19 cellular contexts compared by ENCODE assay signal in genomic region chr17:65093930-65094329, GRCh38. TPM values are rescaled to one million over a fixed set of nuclear protein-coding genes. Genes with fewer than 3 reads are reported as not detected.
A peak's percentile ranks its signal among the peaks of the same experiment; 100 is the strongest.
DNase-seq lines count a peak whose midpoint lies in the region; FAIRE-seq and TF ChIP-seq lines count a peak whose summit lies in the region.
"Had no signal": no experiment of that assay in that cellular context is flagged by ENCODE, and none has a peak within 500 bp of the region (broad histone marks: within the 10 kb centered on the region; RNA-seq: fewer than 3 reads in every experiment).

No MANE protein-coding gene starts in this region.

- H3K9me3 Mint-ChIP-seq in endothelial cell (ENCODE audit: unreplicated experiment), result no peaks in the 10 kb centered on the region
- H3K9me3 Mint-ChIP-seq: activated CD4-positive, alpha-beta T cell treated with anti-CD3 and anti-CD28 coated beads, Interleukin-2, amount 10 ng/mL, durations not matched to agents 7 days and 5 days; dendritic cell treated with granulocyte-macrophage colony-stimulating factor and Interleukin-4, amounts not matched to agents 40 ng/mL and 50 ng/mL, for 4 days; memory B cell had no signal

- H3K4me3 ChIP-seq in retinal pigment epithelial cell (ENCODE audit: low read length), result no peak overlapping the region
- H3K4me3 ChIP-seq: body of pancreas, tibial artery had no signal

- H3K4me1 Mint-ChIP-seq in endothelial cell (ENCODE audit: unreplicated experiment), result peaks cover 7% of the 10 kb centered on the region
- H3K4me1 Mint-ChIP-seq: memory B cell had no signal

- DNase-seq in OCI-M1 (lab: John Stamatoyannopoulos, UW) (peak; percentile 4), endothelial cell (ENCODE audit: low spot score) (no peak), retinal pigment epithelial cell (ENCODE audit: low read depth) (no peak), AG20443 (ENCODE audit: low spot score) (no peak), middle frontal gyrus (ENCODE audit: extremely low spot score, low spot score) (no peak), GM12891 (ENCODE audit: insufficient read length, low spot score) (no peak)
- DNase-seq: activated CD4-positive, alpha-beta T cell treated with anti-CD3 and anti-CD28 coated beads, Interleukin-2, amount 10 ng/mL, durations not matched to agents 7 days and 5 days; activated naive CD4-positive, alpha-beta T cell treated with Interleukin-2 at 50 U/mL for 16 hours; body of pancreas; C1 segment of cervical spinal cord; DND-41; NCI-H2081; NCI-H526 treated with DMSO at 0.1 percent for 48 hours; stimulated activated CD4-positive, alpha-beta T cell treated with anti-CD3 and anti-CD28 coated beads, Interleukin-15, amount 100 ng/mL, for 24 hours; stimulated activated naive CD4-positive, alpha-beta T cell; tibial artery had no signal

- no peak overlapping the region for H3K27ac Mint-ChIP-seq in endothelial cell (ENCODE audit: unreplicated experiment)
- H3K27ac Mint-ChIP-seq: activated CD4-positive, alpha-beta T cell treated with anti-CD3 and anti-CD28 coated beads, Interleukin-2, amount 10 ng/mL, durations not matched to agents 7 days and 5 days; dendritic cell treated with granulocyte-macrophage colony-stimulating factor and Interleukin-4, amounts not matched to agents 40 ng/mL and 50 ng/mL, for 4 days; memory B cell had no signal

- no peaks in the 10 kb centered on the region for H3K36me3 Mint-ChIP-seq in endothelial cell (ENCODE audit: low read depth, unreplicated experiment)
- H3K36me3 Mint-ChIP-seq: memory B cell had no signal

- H3K27me3 Mint-ChIP-seq in endothelial cell (ENCODE audit: unreplicated experiment), result peaks cover 6% of the 10 kb centered on the region
- H3K27me3 Mint-ChIP-seq: activated CD4-positive, alpha-beta T cell treated with anti-CD3 and anti-CD28 coated beads, Interleukin-2, amount 10 ng/mL, durations not matched to agents 7 days and 5 days; memory B cell had no signal

- no peak for FAIRE-seq in GM12891 (lab: Jason Lieb, UNC)

- no peak for TF ChIP-seq POLR2A in GM12891 (IDR thresholded peaks at IDR 0.05; ENCODE audit: low read depth, low read length)

- no peak overlapping the region for H3K4me3 Mint-ChIP-seq in endothelial cell (ENCODE audit: unreplicated experiment)
- H3K4me3 Mint-ChIP-seq: activated CD4-positive, alpha-beta T cell treated with anti-CD3 and anti-CD28 coated beads, Interleukin-2, amount 10 ng/mL, durations not matched to agents 7 days and 5 days; dendritic cell treated with granulocyte-macrophage colony-stimulating factor and Interleukin-4, amounts not matched to agents 40 ng/mL and 50 ng/mL, for 4 days; memory B cell had no signal

- peak; percentile 2; the same call in 1 of the 2 replicates for TF ChIP-seq CTCF in GM12874 (IDR thresholded peaks at IDR 0.05; ENCODE audit: insufficient read depth, low read depth, low read length)
- peak; percentile 34 for TF ChIP-seq CTCF in endothelial cell (IDR thresholded peaks at IDR 0.05; ENCODE audit: unreplicated experiment)
- peak; percentile 27 for TF ChIP-seq CTCF in retinal pigment epithelial cell (conservative IDR thresholded peaks at IDR 0.05; ENCODE audit: low read depth, low read length)

TF ChIP-seq in GM12891, 5 proteins besides CTCF, POLR2A, EP300 and RAD21:
- TF ChIP-seq POU2F2 (IDR thresholded peaks at IDR 0.05; ENCODE audit: low read depth, low read length) (no peak), TAF1 (IDR thresholded peaks at IDR 0.05; ENCODE audit: low read depth, low read length) (no peak), POLR2AphosphoS5 (IDR thresholded peaks at IDR 0.05; ENCODE audit: low read depth, low read length) (no peak), PAX5 (IDR thresholded peaks at IDR 0.05; ENCODE audit: insufficient read depth, low read length, severe bottlenecking) (no peak), SPI1 (IDR thresholded peaks at IDR 0.05; ENCODE audit: low read depth, low read length) (no peak)

RNA-seq across cellular contexts. Expression of gene GNA13, which starts 37.4 kb away (rescaled TPM):
- 70.0 TPM for total RNA-seq in endothelial cell (ENCODE audit: unreplicated experiment)
- 19.4 TPM for polyA plus RNA-seq in GM12891 (2012; ENCODE audit: low read depth, missing spikeins)

RNA-seq across cellular contexts. Expression of gene RGS9, which starts 43.2 kb away (rescaled TPM):
- total RNA-seq in endothelial cell (ENCODE audit: unreplicated experiment), result 8.5 TPM
- 4.9 TPM for polyA plus RNA-seq in GM12891 (2012; ENCODE audit: low read depth, missing spikeins)
